ENCODE assay signal across 1 cellular context in the genomic region with DNA sequence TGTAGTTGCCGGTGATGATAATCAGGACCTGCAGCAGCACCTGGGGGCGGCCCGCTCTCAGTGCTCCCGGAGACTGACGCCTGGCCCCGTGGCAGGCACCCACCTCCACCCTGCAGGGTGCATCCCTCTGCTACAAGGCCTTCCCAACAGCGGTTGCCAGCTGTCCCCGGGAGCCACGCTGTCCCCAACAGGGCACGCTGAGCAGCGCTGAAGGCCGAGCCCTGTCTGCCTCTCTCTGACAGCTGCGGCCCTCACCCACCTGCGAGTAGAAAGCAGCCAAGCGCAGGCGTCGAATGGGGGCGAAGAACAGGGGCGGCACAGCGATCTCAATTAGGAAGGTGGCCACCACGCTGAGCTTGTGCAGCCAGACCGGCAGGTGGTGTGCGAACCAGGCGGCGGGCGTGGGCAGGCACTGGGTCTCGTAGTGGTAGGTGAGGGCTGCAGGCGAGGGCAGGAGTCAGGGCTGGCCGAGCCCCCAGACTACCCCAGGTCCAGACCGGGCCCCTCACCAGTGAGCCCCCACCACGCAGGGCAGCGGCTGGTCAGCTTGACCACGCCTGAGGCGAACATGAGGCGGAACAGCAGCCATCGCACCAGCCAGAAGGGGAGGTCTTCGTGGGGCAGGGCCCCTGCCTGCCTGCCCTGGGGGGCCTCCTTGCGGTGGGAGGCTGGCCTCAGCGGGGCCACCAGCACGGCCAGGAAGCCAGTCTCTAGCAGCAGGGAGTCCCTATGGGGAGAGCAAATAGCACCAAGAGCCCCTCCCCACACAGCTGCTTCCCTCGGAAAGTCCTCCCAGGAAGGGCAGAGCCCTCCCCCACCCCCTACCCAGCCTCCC.
TF ChIP-seq lines count a peak whose summit lies in the region.

No MANE protein-coding gene starts in this region.

TF ChIP-seq in HCT116, 20 proteins besides CTCF, POLR2A, EP300 and RAD21:
- TF ChIP-seq YY1 (IDR thresholded peaks at IDR 0.05; ENCODE audit: extremely low read depth, insufficient replicate concordance, low read depth, low read length) (no peak), SRF (IDR thresholded peaks at IDR 0.05; ENCODE audit: low read depth) (no peak), EZH2phosphoT487 (IDR thresholded peaks at IDR 0.05; ENCODE audit: borderline replicate concordance) (no peak), ELF1 (IDR thresholded peaks at IDR 0.05; ENCODE audit: borderline replicate concordance, low read depth) (no peak), TCF7L2 (IDR thresholded peaks at IDR 0.05; ENCODE audit: borderline replicate concordance, extremely low read depth, insufficient read depth, insufficient read length) (no peak), CBX3 (IDR thresholded peaks at IDR 0.05; ENCODE audit: low read depth) (no peak)
- TF ChIP-seq, protein P1, sequence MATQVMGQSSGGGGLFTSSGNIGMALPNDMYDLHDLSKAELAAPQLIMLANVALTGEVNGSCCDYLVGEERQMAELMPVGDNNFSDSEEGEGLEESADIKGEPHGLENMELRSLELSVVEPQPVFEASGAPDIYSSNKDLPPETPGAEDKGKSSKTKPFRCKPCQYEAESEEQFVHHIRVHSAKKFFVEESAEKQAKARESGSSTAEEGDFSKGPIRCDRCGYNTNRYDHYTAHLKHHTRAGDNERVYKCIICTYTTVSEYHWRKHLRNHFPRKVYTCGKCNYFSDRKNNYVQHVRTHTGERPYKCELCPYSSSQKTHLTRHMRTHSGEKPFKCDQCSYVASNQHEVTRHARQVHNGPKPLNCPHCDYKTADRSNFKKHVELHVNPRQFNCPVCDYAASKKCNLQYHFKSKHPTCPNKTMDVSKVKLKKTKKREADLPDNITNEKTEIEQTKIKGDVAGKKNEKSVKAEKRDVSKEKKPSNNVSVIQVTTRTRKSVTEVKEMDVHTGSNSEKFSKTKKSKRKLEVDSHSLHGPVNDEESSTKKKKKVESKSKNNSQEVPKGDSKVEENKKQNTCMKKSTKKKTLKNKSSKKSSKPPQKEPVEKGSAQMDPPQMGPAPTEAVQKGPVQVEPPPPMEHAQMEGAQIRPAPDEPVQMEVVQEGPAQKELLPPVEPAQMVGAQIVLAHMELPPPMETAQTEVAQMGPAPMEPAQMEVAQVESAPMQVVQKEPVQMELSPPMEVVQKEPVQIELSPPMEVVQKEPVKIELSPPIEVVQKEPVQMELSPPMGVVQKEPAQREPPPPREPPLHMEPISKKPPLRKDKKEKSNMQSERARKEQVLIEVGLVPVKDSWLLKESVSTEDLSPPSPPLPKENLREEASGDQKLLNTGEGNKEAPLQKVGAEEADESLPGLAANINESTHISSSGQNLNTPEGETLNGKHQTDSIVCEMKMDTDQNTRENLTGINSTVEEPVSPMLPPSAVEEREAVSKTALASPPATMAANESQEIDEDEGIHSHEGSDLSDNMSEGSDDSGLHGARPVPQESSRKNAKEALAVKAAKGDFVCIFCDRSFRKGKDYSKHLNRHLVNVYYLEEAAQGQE (IDR thresholded peaks at IDR 0.05; ENCODE audit: low read depth): no peak
- TF ChIP-seq, protein P2, sequence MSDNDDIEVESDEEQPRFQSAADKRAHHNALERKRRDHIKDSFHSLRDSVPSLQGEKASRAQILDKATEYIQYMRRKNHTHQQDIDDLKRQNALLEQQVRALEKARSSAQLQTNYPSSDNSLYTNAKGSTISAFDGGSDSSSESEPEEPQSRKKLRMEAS (IDR thresholded peaks at IDR 0.05): no peak
